Comparison of ENCODE assay signal across 34 cellular contexts in genomic region chr6:92752114-92752513, GRCh38.
"Had no signal": no experiment of that assay in that cellular context is flagged by ENCODE, and none has a peak within 500 bp of the region (broad histone marks: within the 10 kb centered on the region; RNA-seq: fewer than 3 reads in every experiment).

No MANE protein-coding gene starts in this region.

- H3K27me3 ChIP-seq: MG63 had no signal

- H3K4me3 ChIP-seq: MG63 had no signal

- DNase-seq: Karpas-422, Kasumi-1, MG63, MM.1S, MV-4-11, NCI-H1048, NCI-H1092, NCI-H1092 treated with DMSO at 0.1 percent for 48 hours, NCI-H1105, NCI-H1105 treated with DMSO at 0.1 percent for 48 hours, NCI-H1417, NCI-H1417 treated with DMSO at 0.1 percent for 48 hours, NCI-H1436, NCI-H1436 treated with DMSO at 0.1 percent for 48 hours, NCI-H146, NCI-H1694, NCI-H1694 treated with DMSO at 0.1 percent for 48 hours, NCI-H187, NCI-H187 treated with DMSO at 0.1 percent for 48 hours, NCI-H1930, NCI-H2029, NCI-H2029 treated with DMSO at 0.1 percent for 48 hours, NCI-H2081, NCI-H2081 treated with DMSO at 0.1 percent for 48 hours, NCI-H2107, NCI-H2171, NCI-H2171 treated with DMSO at 0.1 percent for 48 hours, NCI-H2227 treated with DMSO at 0.1 percent for 48 hours, NCI-H226, NCI-H345, NCI-H446, NCI-H446 treated with DMSO at 0.1 percent for 48 hours, NCI-H510A, NCI-H510A treated with DMSO at 0.1 percent for 48 hours had no signal

- H3K36me3 ChIP-seq: MG63 had no signal
